Comparison of ENCODE assay signal across 4 cellular contexts in the genomic region with DNA sequence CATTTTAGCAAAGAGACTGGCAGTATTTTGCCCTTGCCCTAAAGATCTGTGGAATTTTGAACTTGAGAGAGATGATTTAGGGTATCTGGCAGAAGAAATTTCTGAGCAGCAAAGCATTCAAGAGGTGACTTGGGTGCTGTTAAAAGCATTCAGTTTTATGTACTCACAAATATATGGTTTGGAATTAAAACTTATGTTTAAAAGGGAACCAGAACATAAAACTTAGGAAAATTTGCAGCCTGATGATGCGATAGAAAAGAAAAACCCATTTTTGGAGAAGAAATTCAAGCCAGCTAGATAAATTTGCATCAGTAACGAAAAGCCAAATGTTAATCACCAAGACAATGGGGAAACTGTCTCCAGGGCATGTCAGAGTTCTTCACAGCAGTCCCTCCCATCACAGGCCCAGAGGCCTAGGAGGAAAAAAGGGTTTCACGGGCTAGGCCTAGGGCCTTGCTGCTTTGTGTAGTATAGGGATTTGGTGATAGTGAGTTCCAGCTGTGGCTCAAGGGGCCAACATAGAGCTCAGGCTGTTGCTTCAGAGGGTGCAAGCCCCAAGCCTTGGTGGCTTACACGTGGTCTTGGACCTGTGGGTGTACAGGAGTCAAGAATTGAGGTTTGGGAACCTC.
A peak's percentile ranks its signal among the peaks of the same experiment; 100 is the strongest.
DNase-seq lines count a peak whose midpoint lies in the region; FAIRE-seq and TF ChIP-seq lines count a peak whose summit lies in the region.
"Not testable (repeated sequence)": the region's sequence is repeated elsewhere in the genome, so short reads cannot be mapped to it uniquely, and the experiment has no call there.

No MANE protein-coding gene starts in this region.

- not testable (repeated sequence) for FAIRE-seq in kidney (lab: Jason Lieb, UNC)

- H3K4me3 ChIP-seq in HEK293 (ENCODE audit: low read depth, low read length); kidney (ENCODE audit: low read length in 2 of 2): not testable (repeated sequence)

- DNase-seq in chondrocyte (ENCODE audit: low spot score) (peak; percentile 13), kidney (peak; percentile 21), posterior vena cava (ENCODE audit: low spot score) (peak; percentile 7)

- H3K9me3 ChIP-seq in HEK293 (ENCODE audit: control insufficient read depth, insufficient read depth, low read depth, low read length), result not testable (repeated sequence)
- H3K9me3 ChIP-seq in kidney (ENCODE audit: control insufficient read depth in 1 of 2, low read length in 2 of 2), result peaks cover 0 to 33% of the 10 kb centered on the region in 2 donors

- H3K36me3 Mint-ChIP-seq in chondrocyte (ENCODE audit: low read depth), result peaks cover 16% of the 10 kb centered on the region

- not testable (repeated sequence) for H3K27ac Mint-ChIP-seq in chondrocyte (ENCODE audit: unreplicated experiment)

- not testable (repeated sequence) for H3K4me3 Mint-ChIP-seq in chondrocyte (ENCODE audit: unreplicated experiment)

- not testable (repeated sequence) for H3K9ac ChIP-seq in kidney (ENCODE audit: low read length in 2 of 2)

- not testable (repeated sequence) for TF ChIP-seq CTCF in HEK293 (tag by site-specific recombination; IDR thresholded peaks at IDR 0.05); chondrocyte (IDR thresholded peaks at IDR 0.05); kidney (IDR thresholded peaks at IDR 0.05; ENCODE audit: borderline replicate concordance, extremely low read depth, insufficient read depth)

- H3K36me3 ChIP-seq in HEK293 (ENCODE audit: control insufficient read depth in 2 of 2, insufficient read depth in 1 of 2, low read length in 2 of 2); kidney (ENCODE audit: control insufficient read depth in 1 of 2, insufficient read depth in 2 of 2, low read length in 2 of 2): not testable (repeated sequence)

- intact Hi-C loops in kidney (cut with DNase I); posterior vena cava (cut with DNase I): not testable (repeated sequence)

- not testable (repeated sequence) for H3K4me1 ChIP-seq in HEK293 (ENCODE audit: control insufficient read depth, insufficient read depth, low read length); kidney (ENCODE audit: control insufficient read depth in 1 of 2, insufficient read depth in 1 of 2, low read depth in 1 of 2, low read length in 2 of 2)

- not testable (repeated sequence) for H3K27me3 Mint-ChIP-seq in chondrocyte (ENCODE audit: low read depth)

- POLR2A ChIA-PET in HEK293 (lab: Yijun Ruan, JAX), result not testable (repeated sequence)

- peaks cover 23% of the 10 kb centered on the region for H3K9me3 Mint-ChIP-seq in chondrocyte (ENCODE audit: low read depth)

- CTCF ChIA-PET in HEK293 (lab: Yijun Ruan, JAX), result not testable (repeated sequence)

- not testable (repeated sequence) for H3K27ac ChIP-seq in HEK293 (ENCODE audit: extremely low read depth, low read depth, low read length); kidney (ENCODE audit: low read depth in 2 of 2, low read length in 2 of 2)

- not testable (repeated sequence) for H3K4me1 Mint-ChIP-seq in chondrocyte (ENCODE audit: low read depth)

TF ChIP-seq in HEK293, 187 proteins besides CTCF, POLR2A, EP300 and RAD21:
- TF ChIP-seq SETDB1 (IDR thresholded peaks at IDR 0.05; ENCODE audit: insufficient read length, low read length), result peak; percentile 68
- TF ChIP-seq TRIM28 (IDR thresholded peaks at IDR 0.05; ENCODE audit: borderline replicate concordance, low read length), result peak; percentile 82; the same call in 1 of the 2 replicates
- TF ChIP-seq ZNF585B (tag by site-specific recombination; IDR thresholded peaks at IDR 0.05), result peak; percentile 84
